ENCODE assay signal across 1 cellular context in the genomic region with DNA sequence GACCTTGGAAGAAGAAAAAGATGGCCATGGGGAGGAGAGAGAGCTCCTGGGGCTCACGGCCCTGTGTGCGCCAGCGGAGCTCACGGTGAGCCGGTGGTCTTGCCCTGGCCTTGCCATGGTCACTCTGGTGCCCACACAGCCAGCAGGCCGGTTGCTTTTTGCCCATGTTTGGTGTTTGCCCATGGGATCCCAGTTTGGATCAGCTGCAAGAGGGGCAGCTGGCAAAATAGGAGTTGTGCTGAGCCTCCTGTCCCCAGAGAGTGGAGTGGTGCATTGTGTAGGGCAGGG.
A peak's percentile ranks its signal among the peaks of the same experiment; 100 is the strongest.
TF ChIP-seq lines count a peak whose summit lies in the region.

No MANE protein-coding gene starts in this region.

TF ChIP-seq in HepG2, 621 proteins besides CTCF, POLR2A, EP300 and RAD21 (continued from another document and continues in another):
- TF ChIP-seq ZNF414 (CRISPR knock-in tag; IDR thresholded peaks at IDR 0.05) (no peak), ELF3 (CRISPR knock-in tag; IDR thresholded peaks at IDR 0.05) (peak; percentile 1; the same call in 1 of the 2 replicates), KAT8 (CRISPR knock-in tag; IDR thresholded peaks at IDR 0.05) (no peak), KLF11 (CRISPR knock-in tag; IDR thresholded peaks at IDR 0.05) (no peak), LBX2 (CRISPR knock-in tag; IDR thresholded peaks at IDR 0.05; ENCODE audit: borderline replicate concordance) (0 out of 2 replicates have a peak, but pooled peaks have one; percentile 34), IRX3 (CRISPR knock-in tag; IDR thresholded peaks at IDR 0.05; ENCODE audit: borderline replicate concordance, low read depth) (0 out of 2 replicates have a peak, but pooled peaks have one; percentile 4), KDM5A (IDR thresholded peaks at IDR 0.05; ENCODE audit: borderline replicate concordance, low read length) (no peak), SMAD3 (CRISPR knock-in tag; IDR thresholded peaks at IDR 0.05) (no peak), ZNF713 (CRISPR knock-in tag; IDR thresholded peaks at IDR 0.05) (no peak), ZNF629 (CRISPR knock-in tag; conservative IDR thresholded peaks at IDR 0.05) (no peak), ZNF747 (CRISPR knock-in tag; IDR thresholded peaks at IDR 0.05; ENCODE audit: borderline replicate concordance) (no peak), ZNF546 (CRISPR knock-in tag; conservative IDR thresholded peaks at IDR 0.05) (peak; percentile 73; the same call in 1 of the 2 replicates), MBD4 (IDR thresholded peaks at IDR 0.05; ENCODE audit: borderline replicate concordance, low read length) (no peak), ZFP91 (CRISPR knock-in tag; IDR thresholded peaks at IDR 0.05; ENCODE audit: borderline replicate concordance) (no peak), NRL (CRISPR knock-in tag; IDR thresholded peaks at IDR 0.05; ENCODE audit: borderline replicate concordance) (no peak), FOXP1 (IDR thresholded peaks at IDR 0.05) (no peak), FOXP1 (CRISPR knock-in tag; IDR thresholded peaks at IDR 0.05) (no peak), ZBTB43 (CRISPR knock-in tag; conservative IDR thresholded peaks at IDR 0.05) (no peak), ZNF607 (CRISPR knock-in tag; IDR thresholded peaks at IDR 0.05; ENCODE audit: borderline replicate concordance) (0 out of 2 replicates have a peak, but pooled peaks have one; percentile 43), ZSCAN25 (CRISPR knock-in tag; IDR thresholded peaks at IDR 0.05) (no peak), ZNF33A (CRISPR knock-in tag; IDR thresholded peaks at IDR 0.05; ENCODE audit: borderline replicate concordance) (no peak), TERF1 (CRISPR knock-in tag; IDR thresholded peaks at IDR 0.05) (no peak), MIER2 (CRISPR knock-in tag; IDR thresholded peaks at IDR 0.05) (no peak), BORCS8-MEF2B (CRISPR knock-in tag; IDR thresholded peaks at IDR 0.05) (no peak), RFXAP (CRISPR knock-in tag; IDR thresholded peaks at IDR 0.05; ENCODE audit: borderline replicate concordance) (no peak), SALL1 (CRISPR knock-in tag; IDR thresholded peaks at IDR 0.05) (no peak), GRHL1 (CRISPR knock-in tag; conservative IDR thresholded peaks at IDR 0.05) (no peak), ZSCAN30 (CRISPR knock-in tag; IDR thresholded peaks at IDR 0.05) (no peak), SKIL (CRISPR knock-in tag; IDR thresholded peaks at IDR 0.05; ENCODE audit: borderline replicate concordance) (no peak), ZEB1 (IDR thresholded peaks at IDR 0.05; ENCODE audit: insufficient replicate concordance, low read depth) (no peak), ZNF10 (CRISPR knock-in tag; IDR thresholded peaks at IDR 0.05; ENCODE audit: borderline replicate concordance, low read depth) (no peak), TAF1 (CRISPR knock-in tag; IDR thresholded peaks at IDR 0.05) (peak; percentile 11; the same call in 1 of the 2 replicates), RBAK (CRISPR knock-in tag; IDR thresholded peaks at IDR 0.05) (no peak), MEF2D (CRISPR knock-in tag; IDR thresholded peaks at IDR 0.05) (no peak), ZNF468 (CRISPR knock-in tag; IDR thresholded peaks at IDR 0.05) (no peak), ZNF552 (CRISPR knock-in tag; IDR thresholded peaks at IDR 0.05; ENCODE audit: borderline replicate concordance) (no peak), ZNF235 (CRISPR knock-in tag; IDR thresholded peaks at IDR 0.05; ENCODE audit: borderline replicate concordance) (no peak), ARNT2 (CRISPR knock-in tag; IDR thresholded peaks at IDR 0.05; ENCODE audit: low read depth) (no peak), ELF1 (CRISPR knock-in tag; IDR thresholded peaks at IDR 0.05) (no peak), ZNF33B (CRISPR knock-in tag; IDR thresholded peaks at IDR 0.05) (no peak), KMT2A (CRISPR knock-in tag; IDR thresholded peaks at IDR 0.05) (no peak; the same call in 1 of the 2 replicates), REST (IDR thresholded peaks at IDR 0.05; ENCODE audit: borderline replicate concordance in 1 of 2, low read depth in 1 of 2, low read length in 2 of 2) (no peak), RBM22 (optimal IDR thresholded peaks at IDR 0.05; ENCODE audit: low read length) (no peak), TGIF2 (CRISPR knock-in tag; IDR thresholded peaks at IDR 0.05) (no peak)
- TF ChIP-seq, protein P1, sequence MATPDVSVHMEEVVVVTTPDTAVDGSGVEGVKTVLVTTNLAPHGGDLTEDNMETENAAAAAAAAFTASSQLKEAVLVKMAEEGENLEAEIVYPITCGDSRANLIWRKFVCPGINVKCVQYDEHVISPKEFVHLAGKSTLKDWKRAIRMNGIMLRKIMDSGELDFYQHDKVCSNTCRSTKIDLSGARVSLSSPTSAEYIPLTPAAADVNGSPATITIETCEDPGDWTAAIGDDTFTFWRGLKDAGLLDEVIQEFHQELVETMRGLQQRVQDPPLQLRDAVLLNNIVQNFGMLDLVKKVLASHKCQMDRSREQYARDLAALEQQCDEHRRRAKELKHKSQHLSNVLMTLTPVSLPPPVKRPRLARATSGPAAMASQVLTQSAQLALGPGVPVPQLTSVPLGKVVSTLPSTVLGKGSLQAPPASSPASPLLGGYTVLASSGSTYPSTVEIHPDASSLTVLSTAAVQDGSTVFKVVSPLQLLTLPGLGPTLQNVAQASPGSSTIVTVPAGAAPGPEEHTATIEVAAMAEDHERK (CRISPR knock-in tag; IDR thresholded peaks at IDR 0.05; ENCODE audit: low read depth) = no peak
- TF ChIP-seq, protein P2, sequence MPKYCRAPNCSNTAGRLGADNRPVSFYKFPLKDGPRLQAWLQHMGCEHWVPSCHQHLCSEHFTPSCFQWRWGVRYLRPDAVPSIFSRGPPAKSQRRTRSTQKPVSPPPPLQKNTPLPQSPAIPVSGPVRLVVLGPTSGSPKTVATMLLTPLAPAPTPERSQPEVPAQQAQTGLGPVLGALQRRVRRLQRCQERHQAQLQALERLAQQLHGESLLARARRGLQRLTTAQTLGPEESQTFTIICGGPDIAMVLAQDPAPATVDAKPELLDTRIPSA (CRISPR knock-in tag; IDR thresholded peaks at IDR 0.05; ENCODE audit: borderline replicate concordance) = peak; percentile 68; the same call in 1 of the 2 replicates
- TF ChIP-seq, protein P3, sequence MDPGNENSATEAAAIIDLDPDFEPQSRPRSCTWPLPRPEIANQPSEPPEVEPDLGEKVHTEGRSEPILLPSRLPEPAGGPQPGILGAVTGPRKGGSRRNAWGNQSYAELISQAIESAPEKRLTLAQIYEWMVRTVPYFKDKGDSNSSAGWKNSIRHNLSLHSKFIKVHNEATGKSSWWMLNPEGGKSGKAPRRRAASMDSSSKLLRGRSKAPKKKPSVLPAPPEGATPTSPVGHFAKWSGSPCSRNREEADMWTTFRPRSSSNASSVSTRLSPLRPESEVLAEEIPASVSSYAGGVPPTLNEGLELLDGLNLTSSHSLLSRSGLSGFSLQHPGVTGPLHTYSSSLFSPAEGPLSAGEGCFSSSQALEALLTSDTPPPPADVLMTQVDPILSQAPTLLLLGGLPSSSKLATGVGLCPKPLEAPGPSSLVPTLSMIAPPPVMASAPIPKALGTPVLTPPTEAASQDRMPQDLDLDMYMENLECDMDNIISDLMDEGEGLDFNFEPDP (CRISPR knock-in tag; conservative IDR thresholded peaks at IDR 0.05) = 0 out of 2 replicates have a peak, but pooled peaks have one; percentile 14
- TF ChIP-seq, protein P4, sequence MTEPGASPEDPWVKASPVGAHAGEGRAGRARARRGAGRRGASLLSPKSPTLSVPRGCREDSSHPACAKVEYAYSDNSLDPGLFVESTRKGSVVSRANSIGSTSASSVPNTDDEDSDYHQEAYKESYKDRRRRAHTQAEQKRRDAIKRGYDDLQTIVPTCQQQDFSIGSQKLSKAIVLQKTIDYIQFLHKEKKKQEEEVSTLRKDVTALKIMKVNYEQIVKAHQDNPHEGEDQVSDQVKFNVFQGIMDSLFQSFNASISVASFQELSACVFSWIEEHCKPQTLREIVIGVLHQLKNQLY (CRISPR knock-in tag; IDR thresholded peaks at IDR 0.05) = 0 out of 2 replicates have a peak, but pooled peaks have one; percentile 3
